Comparison of ENCODE assay signal across 7 cellular contexts in the genomic region with DNA sequence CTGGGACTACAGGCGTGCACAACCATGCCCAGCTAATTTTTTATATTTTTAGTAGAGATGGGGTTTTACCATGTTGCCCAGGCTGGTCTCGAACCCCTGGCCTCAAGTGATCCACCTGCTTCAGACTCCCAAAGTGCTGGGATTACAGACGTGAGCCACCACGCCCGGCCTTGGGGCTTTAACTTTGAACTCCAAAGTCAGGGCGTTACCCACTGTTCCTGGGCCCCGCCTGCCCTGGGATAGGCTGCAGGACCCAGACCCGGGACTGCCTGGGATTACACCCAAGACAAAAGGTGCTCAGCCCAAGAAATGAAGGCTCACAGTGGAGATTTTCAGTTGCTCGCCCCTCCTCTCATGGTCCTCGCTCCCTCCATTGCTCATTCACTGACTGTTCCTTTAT.
DNase-seq lines count a peak whose midpoint lies in the region; ATAC-seq and TF ChIP-seq lines count a peak whose summit lies in the region.
"Not testable (repeated sequence)": the region's sequence is repeated elsewhere in the genome, so short reads cannot be mapped to it uniquely, and the experiment has no call there.

No MANE protein-coding gene starts in this region.

- DNase-seq in Peyer's patch (peak in 1 of 3 donors; percentile 69), left colon (peak; percentile 64 to 71)
- not testable (repeated sequence) for DNase-seq in chondrocyte (ENCODE audit: low spot score); esophagus squamous epithelium (lab: John Stamatoyannopoulos, UW); nephron progenitor cell; sigmoid colon; thyroid gland

- H3K4me3 ChIP-seq in Peyer's patch; esophagus squamous epithelium; sigmoid colon; thyroid gland (replicated peaks in 1 of 3): not testable (repeated sequence)

- H3K4me1 ChIP-seq in Peyer's patch (peaks cover 0 to 21% (median 4%) of the 10 kb centered on the region in 4 donors), esophagus squamous epithelium (peaks cover 8 to 37% (median 21%) of the 10 kb centered on the region in 3 donors), sigmoid colon (peaks cover 0 to 70% (median 47%) of the 10 kb centered on the region in 4 donors), thyroid gland (peaks cover 15 to 21% of the 10 kb centered on the region in 2 donors)

- H3K27ac ChIP-seq in Peyer's patch (peak overlapping the region in 3 of 4 donors; percentile 22 to 81 (median 37)), esophagus squamous epithelium (peak overlapping the region; percentile 3 to 49 (median 37)), sigmoid colon (peak overlapping the region; percentile 43 to 75 (median 70)), thyroid gland (peak overlapping the region in 2 of 3 donors; percentile 32 to 68)

- intact Hi-C loops in esophagus squamous epithelium (cut with DNase I); left colon (cut with DNase I, micrococcal nuclease); sigmoid colon (cut with DNase I); thyroid gland (cut with DNase I): not testable (repeated sequence)

- H3K4me3 Mint-ChIP-seq in chondrocyte (ENCODE audit: unreplicated experiment); nephron progenitor cell: not testable (repeated sequence)

- H3K36me3 Mint-ChIP-seq in chondrocyte (ENCODE audit: low read depth); nephron progenitor cell (ENCODE audit: low read depth): not testable (repeated sequence)

- TF ChIP-seq EP300 in sigmoid colon (IDR thresholded peaks at IDR 0.05): not testable (repeated sequence)

- H3K27me3 ChIP-seq in Peyer's patch, esophagus squamous epithelium, sigmoid colon, thyroid gland: not testable (repeated sequence)

- H3K4me1 Mint-ChIP-seq in chondrocyte (ENCODE audit: low read depth) (peaks cover 73% of the 10 kb centered on the region), nephron progenitor cell (peaks cover 58% of the 10 kb centered on the region)

- peak; percentile 89 for ATAC-seq in left colon

- not testable (repeated sequence) for TF ChIP-seq POLR2A in Peyer's patch (IDR thresholded peaks at IDR 0.05); esophagus squamous epithelium (IDR thresholded peaks at IDR 0.05); sigmoid colon (IDR thresholded peaks at IDR 0.05); thyroid gland (IDR thresholded peaks at IDR 0.05)

- not testable (repeated sequence) for H3K9me3 Mint-ChIP-seq in chondrocyte (ENCODE audit: low read depth); nephron progenitor cell

- not testable (repeated sequence) for TF ChIP-seq CTCF in Peyer's patch (IDR thresholded peaks at IDR 0.05); chondrocyte (IDR thresholded peaks at IDR 0.05); esophagus squamous epithelium (IDR thresholded peaks at IDR 0.05); nephron progenitor cell (IDR thresholded peaks at IDR 0.05); sigmoid colon (IDR thresholded peaks at IDR 0.05); thyroid gland (IDR thresholded peaks at IDR 0.05)

- H3K36me3 ChIP-seq in Peyer's patch, esophagus squamous epithelium, sigmoid colon, thyroid gland: not testable (repeated sequence)

- peak overlapping the region; percentile 97 for H3K27ac Mint-ChIP-seq in chondrocyte (ENCODE audit: unreplicated experiment)
- peak overlapping the region; percentile 84 for H3K27ac Mint-ChIP-seq in nephron progenitor cell

- not testable (repeated sequence) for H3K27me3 Mint-ChIP-seq in chondrocyte (ENCODE audit: low read depth)
- peaks cover 13% of the 10 kb centered on the region for H3K27me3 Mint-ChIP-seq in nephron progenitor cell (ENCODE audit: low read depth, poor library complexity)

- 69 to 70% methylated on average over 2 to 10 of the region's 10 CpGs for WGBS in esophagus squamous epithelium, 2 donors
- 38 to 79% methylated on average over 10 of the region's 10 CpGs for WGBS in sigmoid colon, 2 donors
- WGBS in thyroid gland, 2 donors: 90 to 92% methylated on average over 10 of the region's 10 CpGs

- H3K9me3 ChIP-seq in Peyer's patch, esophagus squamous epithelium, sigmoid colon, thyroid gland: not testable (repeated sequence)
